ENCODE assay signal across 7 cellular contexts in genomic region chr5:37047947-37048346, GRCh38.
"Had no signal": no experiment of that assay in that cellular context is flagged by ENCODE, and none has a peak within 500 bp of the region (broad histone marks: within the 10 kb centered on the region; RNA-seq: fewer than 3 reads in every experiment).

No MANE protein-coding gene starts in this region.

- FAIRE-seq: GM12878, GM12891, GM12892, GM18507, GM19239 had no signal

- DNase-seq: GDM1, GF-D8 had no signal

- ATAC-seq: GM12878 had no signal

- H3K4me3 ChIP-seq: GM12878 had no signal
